8 cellular contexts compared by ENCODE assay signal in genomic region chr12:56157201-56158028, GRCh38. TPM values are rescaled to one million over a fixed set of nuclear protein-coding genes. Genes with fewer than 3 reads are reported as not detected.
DNase-seq lines count a peak whose midpoint lies in the region; ATAC-seq, FAIRE-seq and TF ChIP-seq lines count a peak whose summit lies in the region.

No MANE protein-coding gene starts in this region.

- DNase-seq in DMS53 treated with DMSO at 0.1 percent for 48 hours (lab: John Stamatoyannopoulos, UW; ENCODE audit: unreplicated experiment): peak; percentile 79
- peak; percentile 90 for DNase-seq in Karpas-422
- DNase-seq in RCC 7860 (ENCODE audit: low spot score): peak; percentile 75
- DNase-seq in activated T-helper 1 cell treated with anti-CD3 and anti-CD28 coated beads, Interleukin-2, amount 50 U/mL, for 16 hours (ENCODE audit: low read depth in 1 of 2, low spot score in 1 of 2): peak; percentile 23 to 32
- peak; percentile 78 for DNase-seq in fibroblast of mammary gland (ENCODE audit: low read depth)
- peak; percentile 37 for DNase-seq in natural killer cell

- peaks cover 44 to 65% of the 10 kb centered on the region in 2 donors for H3K4me1 Mint-ChIP-seq in natural killer cell

- no peaks in the 10 kb centered on the region for H3K27me3 Mint-ChIP-seq in natural killer cell (ENCODE audit: low read depth in 2 of 2)

- FAIRE-seq in RCC 7860 (lab: Jason Lieb, UNC): peak; percentile 17

- peak overlapping the region; percentile 68 for H3K4me3 ChIP-seq in Karpas-422 (ENCODE audit: low read length)
- peak overlapping the region; percentile 100 for H3K4me3 ChIP-seq in fibroblast of mammary gland (ENCODE audit: control insufficient read depth, low read depth, low read length)
- peak overlapping the region; percentile 83 to 99 for H3K4me3 ChIP-seq in stomach smooth muscle (ENCODE audit: low read length in 2 of 2)

- TF ChIP-seq CTCF in fibroblast of mammary gland (conservative IDR thresholded peaks at IDR 0.05; ENCODE audit: control insufficient read depth, insufficient read depth, low read depth, low read length) (peak; percentile 54), natural killer cell (IDR thresholded peaks at IDR 0.05) (no peak)

- peaks cover 8% of the 10 kb centered on the region; the same call in 1 of the 2 replicates for H4K20me1 ChIP-seq in Karpas-422 (ENCODE audit: insufficient read depth, low read depth, low read length)

- H3K9ac ChIP-seq in Karpas-422 (ENCODE audit: low read length): peak overlapping the region; percentile 80
- H3K9ac ChIP-seq in stomach smooth muscle (ENCODE audit: low read length in 2 of 2): peak overlapping the region; percentile 71

- no peaks in the 10 kb centered on the region for H3K9me2 ChIP-seq in Karpas-422 (replicated peaks; ENCODE audit: insufficient read depth, low read length)

- H3K27ac Mint-ChIP-seq in natural killer cell: peak overlapping the region; percentile 96 to 98

- no peaks in the 10 kb centered on the region for H3K9me3 Mint-ChIP-seq in natural killer cell

- no peaks in the 10 kb centered on the region for H3K36me3 Mint-ChIP-seq in natural killer cell

- H3K27me3 ChIP-seq in Karpas-422 (ENCODE audit: low read length) (no peaks in the 10 kb centered on the region), stomach smooth muscle (ENCODE audit: control insufficient read depth in 1 of 2, insufficient read depth in 2 of 2, low read length in 2 of 2) (no peaks in the 10 kb centered on the region)

- ATAC-seq in GM21737 (IDR thresholded peaks at IDR 0.05; ENCODE audit: unreplicated experiment) (peak; percentile 18), natural killer cell (peak; percentile 22 to 24 (median 23))

- H3K36me3 ChIP-seq in Karpas-422 (ENCODE audit: insufficient read depth, low read length) (peaks cover 25% of the 10 kb centered on the region), stomach smooth muscle (ENCODE audit: control insufficient read depth in 2 of 2, insufficient read depth in 2 of 2, low read length in 2 of 2) (peaks cover 29 to 33% of the 10 kb centered on the region in 2 donors)

- H3K4me2 ChIP-seq in Karpas-422 (ENCODE audit: low read depth, low read length, poor library complexity, severe bottlenecking): peak overlapping the region; percentile 77

- H3K9me3 ChIP-seq in Karpas-422 (ENCODE audit: low read length) (no peaks in the 10 kb centered on the region), stomach smooth muscle (ENCODE audit: control insufficient read depth in 2 of 2, low read length in 2 of 2) (no peaks in the 10 kb centered on the region)

- H3K4me1 ChIP-seq in Karpas-422 (ENCODE audit: low read length) (peaks cover 58% of the 10 kb centered on the region), stomach smooth muscle (ENCODE audit: control insufficient read depth, insufficient read depth, low read length) (peaks cover 54% of the 10 kb centered on the region)

- peak overlapping the region; percentile 96 for H3K4me3 Mint-ChIP-seq in natural killer cell

- H3K79me2 ChIP-seq in Karpas-422 (ENCODE audit: low read length): peaks cover 37% of the 10 kb centered on the region

- intact Hi-C loops in natural killer cell (cut with micrococcal nuclease): loop anchor here (1.0 to 10.0 kb wide), 2 partner anchors 39 to 113 kb away; partner anchors contain the start of genes RPS26 and ZC3H10

- peak overlapping the region; percentile 55; the same call in 1 of the 2 replicates for H2AFZ ChIP-seq in Karpas-422 (ENCODE audit: low read length)

- H3K27ac ChIP-seq in Karpas-422 (ENCODE audit: low read length) (peak overlapping the region; percentile 82), stomach smooth muscle (ENCODE audit: low read length) (peak overlapping the region; percentile 79)

RNA-seq across cellular contexts. Expression of gene MYL6, which starts 0.7 kb away (rescaled TPM):
- total RNA-seq in Karpas-422 (2014; rRNA removed; shearing (Covaris generic); ENCODE audit: low replicate concordance): 640 and 780 TPM in 2 replicates
- total RNA-seq in natural killer cell: 1,000 to 10,000 TPM in 2 of 3 donors, 100 to 1,000 TPM in 1; 881 to 1,204 (median 1,015) TPM

RNA-seq across cellular contexts. Expression of gene MYL6B, which starts 5.0 kb away (rescaled TPM):
- total RNA-seq in Karpas-422 (2014; rRNA removed; shearing (Covaris generic); ENCODE audit: low replicate concordance): 33.1 and 94.4 TPM in 2 replicates
- total RNA-seq in natural killer cell: 1 to 10 TPM; 6.7 to 8.9 (median 7.4) TPM

RNA-seq across cellular contexts. Expression of gene ESYT1, which starts 29.3 kb away (rescaled TPM):
- 75.3 and 75.7 TPM in 2 replicates for total RNA-seq in Karpas-422 (2014; rRNA removed; shearing (Covaris generic); ENCODE audit: low replicate concordance)
- 100 to 1,000 TPM; 198 to 215 (median 199) TPM for total RNA-seq in natural killer cell

RNA-seq across cellular contexts. Expression of gene SMARCC2, which starts 31.9 kb away (rescaled TPM):
- total RNA-seq in Karpas-422 (2014; rRNA removed; shearing (Covaris generic); ENCODE audit: low replicate concordance): 26.2 and 42.2 TPM in 2 replicates
- 100 to 1,000 TPM; 205 to 232 (median 210) TPM for total RNA-seq in natural killer cell

RNA-seq across cellular contexts. Expression of gene ZC3H10, which starts 39.3 kb away (rescaled TPM):
- 11.9 and 13.4 TPM in 2 replicates for total RNA-seq in Karpas-422 (2014; rRNA removed; shearing (Covaris generic); ENCODE audit: low replicate concordance)
- 10 to 100 TPM; 12.0 to 24.3 (median 16.2) TPM for total RNA-seq in natural killer cell

Comparison
In these comparisons a context has a peak if more than half of its experiments do, and no peak if none do; other contexts are left out.
1. Peak in every context shown above with its lines: DNase-seq, ATAC-seq, H3K4me3 ChIP-seq and H3K27ac ChIP-seq.
2. DNase-seq: peak in every context shown above with its lines; median percentile 90 in Karpas-422; 79 in DMS53 treated with DMSO at 0.1 percent for 48 hours; 78 in fibroblast of mammary gland; 75 in RCC 7860; 37 in natural killer cell; 28 in activated T-helper 1 cell treated with anti-CD3 and anti-CD28 coated beads, Interleukin-2, amount 50 U/mL, for 16 hours.